ENCODE assay signal across 25 cellular contexts in genomic region chr7:87511510-87511909, GRCh38. TPM values are rescaled to one million over a fixed set of nuclear protein-coding genes. Genes with fewer than 3 reads are reported as not detected.
DNase-seq lines count a peak whose midpoint lies in the region; ATAC-seq and TF ChIP-seq lines count a peak whose summit lies in the region.
"Had no signal": no experiment of that assay in that cellular context is flagged by ENCODE, and none has a peak within 500 bp of the region (broad histone marks: within the 10 kb centered on the region; RNA-seq: fewer than 3 reads in every experiment).

No MANE protein-coding gene starts in this region.

- H3K27me3 Mint-ChIP-seq in activated naive CD8-positive, alpha-beta T cell treated with anti-CD3 and anti-CD28 coated beads for 36 hours, result no peaks in the 10 kb centered on the region
- no peaks in the 10 kb centered on the region for H3K27me3 Mint-ChIP-seq in stimulated activated naive CD8-positive, alpha-beta T cell treated with anti-CD3 and anti-CD28 coated beads, Interleukin-15, amount 100 ng/mL, for 72 hours

- no peak overlapping the region for H3K9ac ChIP-seq in neural cell (ENCODE audit: low read length)

- peak overlapping the region; percentile 11 for H2AFZ ChIP-seq in neural cell (ENCODE audit: low read depth, low read length)
- H2AFZ ChIP-seq: PC-9 had no signal

- peak overlapping the region; percentile 81 for H3K27ac ChIP-seq in neural cell (ENCODE audit: low read length)
- H3K27ac ChIP-seq: C4-2B, PC-9, SJSA1 had no signal

- no peaks in the 10 kb centered on the region for H4K20me1 ChIP-seq in neural cell (ENCODE audit: insufficient read depth)

- H3F3A ChIP-seq in neural cell (ENCODE audit: insufficient read depth, low read length, poor library complexity, severe bottlenecking), result no peaks in the 10 kb centered on the region

- no peaks in the 10 kb centered on the region for H3K27me3 ChIP-seq in neural cell (ENCODE audit: insufficient read depth, low read depth, low read length)
- H3K27me3 ChIP-seq: MG63, SJSA1 had no signal

- peak; percentile 38 for ATAC-seq in GM21529 (IDR thresholded peaks at IDR 0.05; ENCODE audit: unreplicated experiment)
- peak; percentile 65 for ATAC-seq in stimulated activated naive CD8-positive, alpha-beta T cell treated with anti-CD3 and anti-CD28 coated beads, Interleukin-15, amount 100 ng/mL, for 72 hours
- ATAC-seq in GM18867 (IDR thresholded peaks at IDR 0.05; ENCODE audit: unreplicated experiment), result no peak
- ATAC-seq: CD8-positive, alpha-beta T cell; Right ventricle myocardium inferior had no signal

- peak overlapping the region; percentile 41 for H3K4me3 ChIP-seq in neural cell (ENCODE audit: low read length)
- H3K4me3 ChIP-seq: MG63, PC-9, SJSA1 had no signal

- no peaks in the 10 kb centered on the region for H3K9me3 Mint-ChIP-seq in activated naive CD8-positive, alpha-beta T cell treated with anti-CD3 and anti-CD28 coated beads for 36 hours
- H3K9me3 Mint-ChIP-seq in stimulated activated naive CD8-positive, alpha-beta T cell treated with anti-CD3 and anti-CD28 coated beads, Interleukin-15, amount 100 ng/mL, for 72 hours, result no peaks in the 10 kb centered on the region
- H3K9me3 Mint-ChIP-seq: CD8-positive, alpha-beta T cell had no signal

- no peaks in the 10 kb centered on the region for H3K36me3 ChIP-seq in neural cell (ENCODE audit: insufficient read depth, low read length)
- H3K36me3 ChIP-seq: MG63, SJSA1 had no signal

- no peak overlapping the region for H3K4me2 ChIP-seq in neural cell (ENCODE audit: low read length)
- H3K4me2 ChIP-seq: PC-9 had no signal

- H3K4me3 Mint-ChIP-seq in activated naive CD8-positive, alpha-beta T cell treated with anti-CD3 and anti-CD28 coated beads for 36 hours, result no peak overlapping the region
- no peak overlapping the region for H3K4me3 Mint-ChIP-seq in stimulated activated naive CD8-positive, alpha-beta T cell treated with anti-CD3 and anti-CD28 coated beads, Interleukin-15, amount 100 ng/mL, for 72 hours
- H3K4me3 Mint-ChIP-seq: CD8-positive, alpha-beta T cell had no signal

- H3K9me2 ChIP-seq in neural cell (ENCODE audit: insufficient read depth, low read length), result no peaks in the 10 kb centered on the region

- TF ChIP-seq CTCF in neural cell (IDR thresholded peaks at IDR 0.05; ENCODE audit: poor library complexity, severe bottlenecking), result no peak

- peaks cover 6% of the 10 kb centered on the region for H3K36me3 Mint-ChIP-seq in activated naive CD8-positive, alpha-beta T cell treated with anti-CD3 and anti-CD28 coated beads for 36 hours

- TF ChIP-seq RAD21 in neural cell (conservative IDR thresholded peaks at IDR 0.05), result no peak

- no peak for TF ChIP-seq EP300 in neural cell (conservative IDR thresholded peaks at IDR 0.05; ENCODE audit: poor library complexity, severe bottlenecking)

- H3K4me1 Mint-ChIP-seq in activated naive CD8-positive, alpha-beta T cell treated with anti-CD3 and anti-CD28 coated beads for 36 hours, result peaks cover 2% of the 10 kb centered on the region
- no peaks in the 10 kb centered on the region for H3K4me1 Mint-ChIP-seq in stimulated activated naive CD8-positive, alpha-beta T cell treated with anti-CD3 and anti-CD28 coated beads, Interleukin-15, amount 100 ng/mL, for 72 hours

- no peaks in the 10 kb centered on the region for H3K9me3 ChIP-seq in neural cell (ENCODE audit: low read length)
- H3K9me3 ChIP-seq: MG63, SJSA1 had no signal

- DNase-seq in activated naive CD8-positive, alpha-beta T cell treated with anti-CD3 and anti-CD28 coated beads for 36 hours, result no peak
- DNase-seq in stimulated activated naive CD8-positive, alpha-beta T cell treated with anti-CD3 and anti-CD28 coated beads, Interleukin-15, amount 100 ng/mL, for 72 hours, result no peak
- DNase-seq in C1 segment of cervical spinal cord (lab: John Stamatoyannopoulos, UW), result no peak
- DNase-seq in activated naive CD4-positive, alpha-beta T cell treated with Interleukin-2 at 50 U/mL for 16 hours, result no peak
- DNase-seq: CD8-positive, alpha-beta T cell; DMS 273 treated with DMSO at 0.1 percent for 48 hours; DMS79; GF-D8; H7; IMR-90; KG1; MG63; NCI-H1105 treated with DMSO at 0.1 percent for 48 hours; NCI-H146; NCI-H1930; NCI-H2107; NCI-H524; NCI-H774; PC-9 had no signal

- no peaks in the 10 kb centered on the region for H3K79me2 ChIP-seq in neural cell (replicated peaks; ENCODE audit: insufficient read depth, low read length)

- peak overlapping the region; percentile 5 for H3K27ac Mint-ChIP-seq in activated naive CD8-positive, alpha-beta T cell treated with anti-CD3 and anti-CD28 coated beads for 36 hours
- no peak overlapping the region for H3K27ac Mint-ChIP-seq in stimulated activated naive CD8-positive, alpha-beta T cell treated with anti-CD3 and anti-CD28 coated beads, Interleukin-15, amount 100 ng/mL, for 72 hours
- H3K27ac Mint-ChIP-seq: CD8-positive, alpha-beta T cell had no signal

TF ChIP-seq in neural cell, 6 proteins besides CTCF, POLR2A, EP300 and RAD21:
- TF ChIP-seq POLR2AphosphoS5 (IDR thresholded peaks at IDR 0.05) (no peak), SMC3 (conservative IDR thresholded peaks at IDR 0.05; ENCODE audit: poor library complexity) (no peak), MXI1 (conservative IDR thresholded peaks at IDR 0.05; ENCODE audit: poor library complexity, severe bottlenecking) (no peak), EZH2 (IDR thresholded peaks at IDR 0.05; ENCODE audit: borderline replicate concordance, insufficient read depth, low read length, poor library complexity, severe bottlenecking) (no peak), TAF1 (IDR thresholded peaks at IDR 0.05; ENCODE audit: low read depth) (no peak)
- TF ChIP-seq, protein P1, sequence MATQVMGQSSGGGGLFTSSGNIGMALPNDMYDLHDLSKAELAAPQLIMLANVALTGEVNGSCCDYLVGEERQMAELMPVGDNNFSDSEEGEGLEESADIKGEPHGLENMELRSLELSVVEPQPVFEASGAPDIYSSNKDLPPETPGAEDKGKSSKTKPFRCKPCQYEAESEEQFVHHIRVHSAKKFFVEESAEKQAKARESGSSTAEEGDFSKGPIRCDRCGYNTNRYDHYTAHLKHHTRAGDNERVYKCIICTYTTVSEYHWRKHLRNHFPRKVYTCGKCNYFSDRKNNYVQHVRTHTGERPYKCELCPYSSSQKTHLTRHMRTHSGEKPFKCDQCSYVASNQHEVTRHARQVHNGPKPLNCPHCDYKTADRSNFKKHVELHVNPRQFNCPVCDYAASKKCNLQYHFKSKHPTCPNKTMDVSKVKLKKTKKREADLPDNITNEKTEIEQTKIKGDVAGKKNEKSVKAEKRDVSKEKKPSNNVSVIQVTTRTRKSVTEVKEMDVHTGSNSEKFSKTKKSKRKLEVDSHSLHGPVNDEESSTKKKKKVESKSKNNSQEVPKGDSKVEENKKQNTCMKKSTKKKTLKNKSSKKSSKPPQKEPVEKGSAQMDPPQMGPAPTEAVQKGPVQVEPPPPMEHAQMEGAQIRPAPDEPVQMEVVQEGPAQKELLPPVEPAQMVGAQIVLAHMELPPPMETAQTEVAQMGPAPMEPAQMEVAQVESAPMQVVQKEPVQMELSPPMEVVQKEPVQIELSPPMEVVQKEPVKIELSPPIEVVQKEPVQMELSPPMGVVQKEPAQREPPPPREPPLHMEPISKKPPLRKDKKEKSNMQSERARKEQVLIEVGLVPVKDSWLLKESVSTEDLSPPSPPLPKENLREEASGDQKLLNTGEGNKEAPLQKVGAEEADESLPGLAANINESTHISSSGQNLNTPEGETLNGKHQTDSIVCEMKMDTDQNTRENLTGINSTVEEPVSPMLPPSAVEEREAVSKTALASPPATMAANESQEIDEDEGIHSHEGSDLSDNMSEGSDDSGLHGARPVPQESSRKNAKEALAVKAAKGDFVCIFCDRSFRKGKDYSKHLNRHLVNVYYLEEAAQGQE (IDR thresholded peaks at IDR 0.05; ENCODE audit: borderline replicate concordance), result no peak

RNA-seq across cellular contexts. Expression of gene ABCB4, which starts 36.0 kb away (rescaled TPM):
- total RNA-seq in activated naive CD8-positive, alpha-beta T cell treated with anti-CD3 and anti-CD28 coated beads for 36 hours, result under 1 TPM; 0.38 to 0.43 TPM
- not detected in 2 replicates for polyA plus RNA-seq in neural cell
- not detected in 2 replicates for polyA minus RNA-seq in neural cell
- total RNA-seq: IMR-90, PC-9 had no signal
- polyA plus RNA-seq: IMR-90 had no signal
